In genomic region chr18:34880882-34881852, GRCh38 we compare ENCODE assay signal across 10 cellular contexts.
DNase-seq lines count a peak whose midpoint lies in the region; ATAC-seq and TF ChIP-seq lines count a peak whose summit lies in the region.
"Had no signal": no experiment of that assay in that cellular context is flagged by ENCODE, and none has a peak within 500 bp of the region (broad histone marks: within the 10 kb centered on the region; RNA-seq: fewer than 3 reads in every experiment).

No MANE protein-coding gene starts in this region.

- intact Hi-C loops in transverse colon (cut with DNase I; ENCODE audit: low total_unique reads), result loop anchor here (10.0 kb wide), 1 partner anchor 56 kb away; no protein-coding TSS in a partner anchor

- peak overlapping the region in 3 of 4 donors; percentile 20 to 45 (median 31) for H3K27ac ChIP-seq in transverse colon

- DNase-seq in NCI-H1105 treated with DMSO at 0.1 percent for 48 hours (lab: John Stamatoyannopoulos, UW) (peak; percentile 20), NCI-H1105 (lab: John Stamatoyannopoulos, UW) (no peak), astrocyte of the hippocampus (ENCODE audit: low read depth, low spot score) (peak; percentile 18), iris pigment epithelial cell (ENCODE audit: low read depth) (peak; percentile 44), transverse colon (no peak)

- peaks cover 3 to 5% (median 4%) of the 10 kb centered on the region in 4 donors for H3K4me1 ChIP-seq in transverse colon

- no peak overlapping the region for H3K4me3 ChIP-seq in transverse colon

- H3K27me3 ChIP-seq in transverse colon, result no peaks in the 10 kb centered on the region

- no peak for TF ChIP-seq EP300 in transverse colon (IDR thresholded peaks at IDR 0.05; ENCODE audit: low read depth)

- ATAC-seq in HG03469 (IDR thresholded peaks at IDR 0.05; ENCODE audit: unreplicated experiment) (no peak), HG03175 (IDR thresholded peaks at IDR 0.05; ENCODE audit: unreplicated experiment) (no peak), GM21367 (IDR thresholded peaks at IDR 0.05; ENCODE audit: unreplicated experiment) (no peak)
- ATAC-seq: activated CD4-positive, CD25-positive, alpha-beta regulatory T cell treated with anti-CD3 and anti-CD28 coated beads, Interleukin-2, amount 50 U/mL, for 24 hours; stimulated activated memory B cell treated with anti-CD40 and anti-IgM and Interleukin-4, amounts not matched to agents 10 μg/mL and 1 μg/mL and 100 μg/mL, for 72 hours had no signal

- in situ Hi-C loops in transverse colon (cut with MboI; ENCODE audit: low pct_ligation_motif_present in 1 of 4, low pct_unique_long_range_greater_than_20kb in 1 of 4, low sequenced_read_pairs in 3 of 4), result no loop called here

- WGBS in transverse colon (ENCODE audit: low coverage in 1 of 2), 2 donors, result 73 to 74% methylated on average over 4 of the region's 4 CpGs

- H3K9me3 ChIP-seq in transverse colon, result no peaks in the 10 kb centered on the region

- H3K36me3 ChIP-seq in transverse colon, result no peaks in the 10 kb centered on the region

- peak in 1 of 5 experiments; percentile 13 for TF ChIP-seq CTCF in transverse colon (IDR thresholded peaks at IDR 0.05)

- no peak for TF ChIP-seq POLR2A in transverse colon (IDR thresholded peaks at IDR 0.05)

Comparison
In these comparisons a context has a peak if more than half of its experiments do, and no peak if none do; other contexts are left out.
1. DNase-seq: peak in NCI-H1105 treated with DMSO at 0.1 percent for 48 hours (single experiment), astrocyte of the hippocampus (single experiment) and iris pigment epithelial cell (single experiment); none in NCI-H1105 (single experiment) and transverse colon (single experiment).